Comparison of ENCODE assay signal across 1 cellular context in genomic region chr19:45076029-45076850, GRCh38.
TF ChIP-seq lines count a peak whose summit lies in the region.

Gene ZNF296 (minus strand): TSS chr19:45076478. CDS start chr19:45076373, 105 bp downstream.

TF ChIP-seq in HepG2, 621 proteins besides CTCF, POLR2A, EP300 and RAD21 (continued from another document and continues in another):
- TF ChIP-seq, protein P1, sequence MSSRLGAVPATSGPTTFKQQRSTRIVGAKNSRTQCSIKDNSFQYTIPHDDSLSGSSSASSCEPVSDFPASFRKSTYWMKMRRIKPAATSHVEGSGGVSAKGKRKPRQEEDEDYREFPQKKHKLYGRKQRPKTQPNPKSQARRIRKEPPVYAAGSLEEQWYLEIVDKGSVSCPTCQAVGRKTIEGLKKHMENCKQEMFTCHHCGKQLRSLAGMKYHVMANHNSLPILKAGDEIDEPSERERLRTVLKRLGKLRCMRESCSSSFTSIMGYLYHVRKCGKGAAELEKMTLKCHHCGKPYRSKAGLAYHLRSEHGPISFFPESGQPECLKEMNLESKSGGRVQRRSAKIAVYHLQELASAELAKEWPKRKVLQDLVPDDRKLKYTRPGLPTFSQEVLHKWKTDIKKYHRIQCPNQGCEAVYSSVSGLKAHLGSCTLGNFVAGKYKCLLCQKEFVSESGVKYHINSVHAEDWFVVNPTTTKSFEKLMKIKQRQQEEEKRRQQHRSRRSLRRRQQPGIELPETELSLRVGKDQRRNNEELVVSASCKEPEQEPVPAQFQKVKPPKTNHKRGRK (CRISPR knock-in tag; IDR thresholded peaks at IDR 0.05), result no peak
- TF ChIP-seq MZF1 (CRISPR knock-in tag; IDR thresholded peaks at IDR 0.05; ENCODE audit: borderline replicate concordance) (no peak), NFATC3 (CRISPR knock-in tag; IDR thresholded peaks at IDR 0.05) (no peak), CSRNP1 (CRISPR knock-in tag; IDR thresholded peaks at IDR 0.05) (no peak), UBTF (CRISPR knock-in tag; IDR thresholded peaks at IDR 0.05) (peak; percentile 88; the same call in 1 of the 2 replicates), NFE2L1 (CRISPR knock-in tag; IDR thresholded peaks at IDR 0.05; ENCODE audit: borderline replicate concordance) (no peak), MEIS1 (CRISPR knock-in tag; IDR thresholded peaks at IDR 0.05; ENCODE audit: borderline replicate concordance) (no peak), NFKBIZ (CRISPR knock-in tag; IDR thresholded peaks at IDR 0.05) (0 out of 2 replicates have a peak, but pooled peaks have one; percentile 35), ZSCAN21 (CRISPR knock-in tag; IDR thresholded peaks at IDR 0.05; ENCODE audit: borderline replicate concordance) (peak; percentile 55; the same call in 1 of the 2 replicates), U2AF1 (optimal IDR thresholded peaks at IDR 0.05; ENCODE audit: low read depth, low read length) (no peak), ZKSCAN8 (CRISPR knock-in tag; IDR thresholded peaks at IDR 0.05; ENCODE audit: borderline replicate concordance) (no peak), KDM5B (CRISPR knock-in tag; IDR thresholded peaks at IDR 0.05; ENCODE audit: borderline replicate concordance) (no peak; the same call in 1 of the 2 replicates), EZH2 (conservative IDR thresholded peaks at IDR 0.05; ENCODE audit: low read depth, low read length) (no peak), MTF2 (CRISPR knock-in tag; IDR thresholded peaks at IDR 0.05; ENCODE audit: borderline replicate concordance) (peak; percentile 79; the same call in 1 of the 2 replicates), RFX5 (IDR thresholded peaks at IDR 0.05; ENCODE audit: low read depth, low read length) (no peak), ZNF468 (CRISPR knock-in tag; IDR thresholded peaks at IDR 0.05) (no peak), SMARCE1 (IDR thresholded peaks at IDR 0.05; ENCODE audit: borderline replicate concordance) (no peak), ADNP (CRISPR knock-in tag; IDR thresholded peaks at IDR 0.05) (no peak), MED1 (CRISPR knock-in tag; IDR thresholded peaks at IDR 0.05) (peak; percentile 49), SSRP1 (CRISPR knock-in tag; IDR thresholded peaks at IDR 0.05) (no peak), SMARCC2 (IDR thresholded peaks at IDR 0.05) (no peak), PBX2 (CRISPR knock-in tag; IDR thresholded peaks at IDR 0.05) (no peak), NCOA2 (CRISPR knock-in tag; IDR thresholded peaks at IDR 0.05) (peak; percentile 14; the same call in 1 of the 2 replicates), FOXK1 (CRISPR knock-in tag; IDR thresholded peaks at IDR 0.05; ENCODE audit: borderline replicate concordance, low read depth) (no peak), ZNF3 (CRISPR knock-in tag; IDR thresholded peaks at IDR 0.05) (no peak), ZNF460 (CRISPR knock-in tag; IDR thresholded peaks at IDR 0.05; ENCODE audit: borderline replicate concordance) (no peak), IKZF5 (CRISPR knock-in tag; IDR thresholded peaks at IDR 0.05) (no peak; the same call in 1 of the 2 replicates), ZNF431 (CRISPR knock-in tag; IDR thresholded peaks at IDR 0.05; ENCODE audit: borderline replicate concordance, low read depth) (peak; percentile 47; the same call in 1 of the 2 replicates), YY1 (IDR thresholded peaks at IDR 0.05; ENCODE audit: insufficient read depth, insufficient replicate concordance, low read depth, low read length) (no peak), ZNF800 (CRISPR knock-in tag; IDR thresholded peaks at IDR 0.05) (peak; percentile 63; the same call in 1 of the 2 replicates), PPARG (CRISPR knock-in tag; conservative IDR thresholded peaks at IDR 0.05) (peak; percentile 36; the same call in 1 of the 2 replicates)
- TF ChIP-seq, protein P2, sequence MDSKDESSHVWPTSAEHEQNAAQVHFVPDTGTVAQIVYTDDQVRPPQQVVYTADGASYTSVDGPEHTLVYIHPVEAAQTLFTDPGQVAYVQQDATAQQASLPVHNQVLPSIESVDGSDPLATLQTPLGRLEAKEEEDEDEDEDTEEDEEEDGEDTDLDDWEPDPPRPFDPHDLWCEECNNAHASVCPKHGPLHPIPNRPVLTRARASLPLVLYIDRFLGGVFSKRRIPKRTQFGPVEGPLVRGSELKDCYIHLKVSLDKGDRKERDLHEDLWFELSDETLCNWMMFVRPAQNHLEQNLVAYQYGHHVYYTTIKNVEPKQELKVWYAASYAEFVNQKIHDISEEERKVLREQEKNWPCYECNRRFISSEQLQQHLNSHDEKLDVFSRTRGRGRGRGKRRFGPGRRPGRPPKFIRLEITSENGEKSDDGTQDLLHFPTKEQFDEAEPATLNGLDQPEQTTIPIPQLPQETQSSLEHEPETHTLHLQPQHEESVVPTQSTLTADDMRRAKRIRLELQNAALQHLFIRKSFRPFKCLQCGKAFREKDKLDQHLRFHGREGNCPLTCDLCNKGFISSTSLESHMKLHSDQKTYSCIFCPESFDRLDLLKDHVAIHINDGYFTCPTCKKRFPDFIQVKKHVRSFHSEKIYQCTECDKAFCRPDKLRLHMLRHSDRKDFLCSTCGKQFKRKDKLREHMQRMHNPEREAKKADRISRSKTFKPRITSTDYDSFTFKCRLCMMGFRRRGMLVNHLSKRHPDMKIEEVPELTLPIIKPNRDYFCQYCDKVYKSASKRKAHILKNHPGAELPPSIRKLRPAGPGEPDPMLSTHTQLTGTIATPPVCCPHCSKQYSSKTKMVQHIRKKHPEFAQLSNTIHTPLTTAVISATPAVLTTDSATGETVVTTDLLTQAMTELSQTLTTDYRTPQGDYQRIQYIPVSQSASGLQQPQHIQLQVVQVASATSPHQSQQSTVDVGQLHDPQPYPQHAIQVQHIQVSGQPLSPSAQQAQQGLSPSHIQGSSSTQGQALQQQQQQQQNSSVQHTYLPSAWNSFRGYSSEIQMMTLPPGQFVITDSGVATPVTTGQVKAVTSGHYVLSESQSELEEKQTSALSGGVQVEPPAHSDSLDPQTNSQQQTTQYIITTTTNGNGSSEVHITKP (CRISPR knock-in tag; IDR thresholded peaks at IDR 0.05; ENCODE audit: low read depth), result no peak
- TF ChIP-seq, protein P3, sequence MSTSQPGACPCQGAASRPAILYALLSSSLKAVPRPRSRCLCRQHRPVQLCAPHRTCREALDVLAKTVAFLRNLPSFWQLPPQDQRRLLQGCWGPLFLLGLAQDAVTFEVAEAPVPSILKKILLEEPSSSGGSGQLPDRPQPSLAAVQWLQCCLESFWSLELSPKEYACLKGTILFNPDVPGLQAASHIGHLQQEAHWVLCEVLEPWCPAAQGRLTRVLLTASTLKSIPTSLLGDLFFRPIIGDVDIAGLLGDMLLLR (CRISPR knock-in tag; IDR thresholded peaks at IDR 0.05), result peak; percentile 54; the same call in 1 of the 2 replicates
- TF ChIP-seq, protein P4, sequence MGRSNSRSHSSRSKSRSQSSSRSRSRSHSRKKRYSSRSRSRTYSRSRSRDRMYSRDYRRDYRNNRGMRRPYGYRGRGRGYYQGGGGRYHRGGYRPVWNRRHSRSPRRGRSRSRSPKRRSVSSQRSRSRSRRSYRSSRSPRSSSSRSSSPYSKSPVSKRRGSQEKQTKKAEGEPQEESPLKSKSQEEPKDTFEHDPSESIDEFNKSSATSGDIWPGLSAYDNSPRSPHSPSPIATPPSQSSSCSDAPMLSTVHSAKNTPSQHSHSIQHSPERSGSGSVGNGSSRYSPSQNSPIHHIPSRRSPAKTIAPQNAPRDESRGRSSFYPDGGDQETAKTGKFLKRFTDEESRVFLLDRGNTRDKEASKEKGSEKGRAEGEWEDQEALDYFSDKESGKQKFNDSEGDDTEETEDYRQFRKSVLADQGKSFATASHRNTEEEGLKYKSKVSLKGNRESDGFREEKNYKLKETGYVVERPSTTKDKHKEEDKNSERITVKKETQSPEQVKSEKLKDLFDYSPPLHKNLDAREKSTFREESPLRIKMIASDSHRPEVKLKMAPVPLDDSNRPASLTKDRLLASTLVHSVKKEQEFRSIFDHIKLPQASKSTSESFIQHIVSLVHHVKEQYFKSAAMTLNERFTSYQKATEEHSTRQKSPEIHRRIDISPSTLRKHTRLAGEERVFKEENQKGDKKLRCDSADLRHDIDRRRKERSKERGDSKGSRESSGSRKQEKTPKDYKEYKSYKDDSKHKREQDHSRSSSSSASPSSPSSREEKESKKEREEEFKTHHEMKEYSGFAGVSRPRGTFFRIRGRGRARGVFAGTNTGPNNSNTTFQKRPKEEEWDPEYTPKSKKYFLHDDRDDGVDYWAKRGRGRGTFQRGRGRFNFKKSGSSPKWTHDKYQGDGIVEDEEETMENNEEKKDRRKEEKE (IDR thresholded peaks at IDR 0.05), result no peak
- TF ChIP-seq, protein P5, sequence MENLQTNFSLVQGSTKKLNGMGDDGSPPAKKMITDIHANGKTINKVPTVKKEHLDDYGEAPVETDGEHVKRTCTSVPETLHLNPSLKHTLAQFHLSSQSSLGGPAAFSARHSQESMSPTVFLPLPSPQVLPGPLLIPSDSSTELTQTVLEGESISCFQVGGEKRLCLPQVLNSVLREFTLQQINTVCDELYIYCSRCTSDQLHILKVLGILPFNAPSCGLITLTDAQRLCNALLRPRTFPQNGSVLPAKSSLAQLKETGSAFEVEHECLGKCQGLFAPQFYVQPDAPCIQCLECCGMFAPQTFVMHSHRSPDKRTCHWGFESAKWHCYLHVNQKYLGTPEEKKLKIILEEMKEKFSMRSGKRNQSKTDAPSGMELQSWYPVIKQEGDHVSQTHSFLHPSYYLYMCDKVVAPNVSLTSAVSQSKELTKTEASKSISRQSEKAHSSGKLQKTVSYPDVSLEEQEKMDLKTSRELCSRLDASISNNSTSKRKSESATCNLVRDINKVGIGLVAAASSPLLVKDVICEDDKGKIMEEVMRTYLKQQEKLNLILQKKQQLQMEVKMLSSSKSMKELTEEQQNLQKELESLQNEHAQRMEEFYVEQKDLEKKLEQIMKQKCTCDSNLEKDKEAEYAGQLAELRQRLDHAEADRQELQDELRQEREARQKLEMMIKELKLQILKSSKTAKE (CRISPR knock-in tag; IDR thresholded peaks at IDR 0.05; ENCODE audit: borderline replicate concordance), result no peak
- TF ChIP-seq, protein P6, sequence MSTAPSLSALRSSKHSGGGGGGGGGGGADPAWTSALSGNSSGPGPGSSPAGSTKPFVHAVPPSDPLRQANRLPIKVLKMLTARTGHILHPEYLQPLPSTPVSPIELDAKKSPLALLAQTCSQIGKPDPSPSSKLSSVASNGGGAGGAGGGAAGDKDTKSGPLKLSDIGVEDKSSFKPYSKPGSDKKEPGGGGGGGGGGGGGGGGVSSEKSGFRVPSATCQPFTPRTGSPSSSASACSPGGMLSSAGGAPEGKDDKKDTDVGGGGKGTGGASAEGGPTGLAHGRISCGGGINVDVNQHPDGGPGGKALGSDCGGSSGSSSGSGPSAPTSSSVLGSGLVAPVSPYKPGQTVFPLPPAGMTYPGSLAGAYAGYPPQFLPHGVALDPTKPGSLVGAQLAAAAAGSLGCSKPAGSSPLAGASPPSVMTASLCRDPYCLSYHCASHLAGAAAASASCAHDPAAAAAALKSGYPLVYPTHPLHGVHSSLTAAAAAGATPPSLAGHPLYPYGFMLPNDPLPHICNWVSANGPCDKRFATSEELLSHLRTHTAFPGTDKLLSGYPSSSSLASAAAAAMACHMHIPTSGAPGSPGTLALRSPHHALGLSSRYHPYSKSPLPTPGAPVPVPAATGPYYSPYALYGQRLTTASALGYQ (CRISPR knock-in tag; IDR thresholded peaks at IDR 0.05), result no peak
